ENCODE assay signal across 9 cellular contexts in the genomic region with DNA sequence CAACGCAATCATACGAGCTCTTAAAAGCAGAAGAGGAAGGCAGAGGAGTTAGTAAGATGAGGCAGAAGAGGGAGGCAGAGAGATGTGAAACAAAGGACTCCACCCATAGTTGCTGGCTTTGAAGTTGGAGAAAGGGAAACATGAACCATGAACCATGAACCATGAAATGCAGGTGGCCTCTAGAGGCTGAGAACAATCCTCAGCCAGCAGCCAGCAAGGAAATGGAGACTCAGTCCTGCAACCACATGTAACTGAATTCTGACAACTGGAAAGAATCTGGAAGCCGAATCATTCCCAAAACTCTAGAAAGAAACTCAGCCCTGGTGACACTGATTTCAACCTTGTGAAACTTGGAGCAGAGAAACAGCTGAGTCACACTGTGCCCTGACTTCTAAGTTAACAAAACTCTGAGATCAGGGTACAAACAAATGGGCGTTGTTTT. TPM values are rescaled to one million over a fixed set of nuclear protein-coding genes. Genes with fewer than 3 reads are reported as not detected.
DNase-seq lines count a peak whose midpoint lies in the region; ATAC-seq and TF ChIP-seq lines count a peak whose summit lies in the region.
"Had no signal": no experiment of that assay in that cellular context is flagged by ENCODE, and none has a peak within 500 bp of the region (broad histone marks: within the 10 kb centered on the region; RNA-seq: fewer than 3 reads in every experiment).

No MANE protein-coding gene starts in this region.

- peak overlapping the region; percentile 18 to 28 for H3K4me3 ChIP-seq in foreskin fibroblast (ENCODE audit: low read depth in 1 of 2, low read length in 2 of 2)
- no peak overlapping the region for H3K4me3 ChIP-seq in uterus

- intact Hi-C loops in uterus (cut with DNase I; ENCODE audit: low total_unique reads), result no loop called here

- TF ChIP-seq CTCF in foreskin fibroblast (IDR thresholded peaks at IDR 0.05; ENCODE audit: low read depth, low read length), result no peak
- TF ChIP-seq CTCF in uterus (IDR thresholded peaks at IDR 0.05), result no peak

- H3K36me3 ChIP-seq in uterus, result no peaks in the 10 kb centered on the region

- no peaks in the 10 kb centered on the region for H3K4me1 ChIP-seq in uterus

- no peak for TF ChIP-seq POLR2A in uterus (IDR thresholded peaks at IDR 0.05)

- in situ Hi-C loops in SK-MEL-5 (cut with HindIII; ENCODE audit: low pct_unique_long_range_greater_than_20kb, low sequenced_read_pairs), result no loop called here

- peak; percentile 32 for DNase-seq in COLO668 (lab: John Stamatoyannopoulos, UW; ENCODE audit: unreplicated experiment)
- peak; percentile 28 for DNase-seq in SK-MEL-5 (ENCODE audit: low read depth, low spot score)
- DNase-seq in foreskin fibroblast, result peak; percentile 83 to 90
- DNase-seq in uterus, result no peak
- no peak for DNase-seq in D341Med (ENCODE audit: low spot score)
- no peak for DNase-seq in NCI-H226

- no peaks in the 10 kb centered on the region for H3K9me3 ChIP-seq in uterus

- H3K27ac ChIP-seq in uterus, result peak overlapping the region; percentile 19 to 37
- H3K27ac ChIP-seq: VCaP had no signal

- H3K27me3 ChIP-seq in uterus, result no peaks in the 10 kb centered on the region

- ATAC-seq in GM18909 (IDR thresholded peaks at IDR 0.05; ENCODE audit: poor library complexity, unreplicated experiment) (peak; percentile 72), HG03095 (IDR thresholded peaks at IDR 0.05; ENCODE audit: unreplicated experiment) (peak; percentile 69)

RNA-seq across cellular contexts. Expression of gene DIPK1A, which starts 10.1 kb away (rescaled TPM):
- 11.1 and 12.4 TPM in 2 replicates for total RNA-seq in SK-MEL-5 (2014; rRNA removed; shearing (Covaris generic))
- polyA plus RNA-seq in SK-MEL-5 (2015; cell fraction: cytosol; rRNA removed), result 12.2 and 18.5 TPM in 2 replicates
- 3.5 and 3.8 TPM in 2 replicates for polyA plus RNA-seq in SK-MEL-5 (2015; cell fraction: nucleus; rRNA removed)
- 10 to 100 TPM; 15.5 to 28.4 (median 20.8) TPM for total RNA-seq in uterus

Comparison
In these comparisons a context has a peak if more than half of its experiments do, and no peak if none do; other contexts are left out.
1. DNase-seq: peak in COLO668 (single experiment), SK-MEL-5 (single experiment) and foreskin fibroblast (2 of 2); none in uterus (0 of 2), D341Med (single experiment) and NCI-H226 (single experiment).
2. H3K4me3 ChIP-seq: peak in foreskin fibroblast (2 of 2); none in uterus (0 of 2).